Comparison of ENCODE assay signal across 18 cellular contexts in the genomic region with DNA sequence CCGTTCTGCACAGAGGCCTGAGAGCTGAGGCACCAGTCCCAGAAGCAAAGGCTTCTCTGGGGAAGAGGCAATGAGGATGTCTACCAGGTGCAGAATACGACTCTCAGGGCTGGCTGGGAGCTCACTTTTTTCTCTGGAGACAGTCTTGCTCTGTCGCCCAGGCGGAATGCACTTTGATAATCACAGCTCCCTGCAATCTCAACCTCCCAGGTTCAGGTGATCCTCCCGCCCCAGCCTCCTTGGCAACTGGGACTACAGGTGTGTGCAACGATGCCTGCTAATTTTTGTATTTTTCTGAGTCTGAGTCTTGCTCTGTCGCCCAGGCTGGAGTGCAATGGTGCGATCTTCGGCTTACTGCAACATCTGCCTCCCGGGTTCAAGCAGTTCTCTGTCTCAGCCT. TPM values are rescaled to one million over a fixed set of nuclear protein-coding genes. Genes with fewer than 3 reads are reported as not detected.
DNase-seq lines count a peak whose midpoint lies in the region; ATAC-seq and TF ChIP-seq lines count a peak whose summit lies in the region.
"Had no signal": no experiment of that assay in that cellular context is flagged by ENCODE, and none has a peak within 500 bp of the region (broad histone marks: within the 10 kb centered on the region; RNA-seq: fewer than 3 reads in every experiment).

No MANE protein-coding gene starts in this region.

- no peak overlapping the region for H3K4me3 ChIP-seq in BLaER1
- H3K4me3 ChIP-seq in H7 (ENCODE audit: insufficient read depth, low read depth, low read length), result no peak overlapping the region
- H3K4me3 ChIP-seq in PC-9, result no peak overlapping the region
- no peak overlapping the region for H3K4me3 ChIP-seq in neutrophil (ENCODE audit: low read depth in 1 of 2, low read length in 1 of 2)
- H3K4me3 ChIP-seq: A549 had no signal

- H3K36me3 ChIP-seq in BLaER1 (peaks cover 100% of the 10 kb centered on the region), H7 (replicated peaks; ENCODE audit: control insufficient read depth, insufficient read depth, low read length) (peaks cover 24% of the 10 kb centered on the region), PC-9 (ENCODE audit: low read depth) (peaks cover 36% of the 10 kb centered on the region; the same call in 1 of the 2 replicates), neutrophil (peaks cover 99% of the 10 kb centered on the region)

- peak; percentile 19 for DNase-seq in H7
- DNase-seq in PC-9, result peak in 1 of 2 experiments; percentile 38
- DNase-seq in stimulated activated CD4-positive, alpha-beta T cell treated with anti-CD3 and anti-CD28 coated beads, Interleukin-2, amount 100 ng/mL, for 48 hours, result no peak
- no peak for DNase-seq in activated CD8-positive, alpha-beta T cell treated with anti-CD3 and anti-CD28 coated beads for 36 hours
- DNase-seq in hippocampal formation (lab: John Stamatoyannopoulos, UW), result no peak
- DNase-seq: H9, MM.1S, NCI-H1105, NCI-H2081, NCI-H2171 treated with DMSO at 0.1 percent for 48 hours, NCI-H446 treated with DMSO at 0.1 percent for 48 hours, SIG-M5 had no signal

- H4K20me1 ChIP-seq in BLaER1 (peaks cover 97% of the 10 kb centered on the region), PC-9 (ENCODE audit: insufficient read depth) (peaks cover 31% of the 10 kb centered on the region)

- H3K27me3 ChIP-seq in BLaER1 (no peaks in the 10 kb centered on the region), H7 (ENCODE audit: control insufficient read depth, insufficient read depth, low read length) (no peaks in the 10 kb centered on the region), PC-9 (ENCODE audit: insufficient read depth, low read depth) (no peaks in the 10 kb centered on the region), neutrophil (no peaks in the 10 kb centered on the region)

- no peaks in the 10 kb centered on the region for H3K4me1 Mint-ChIP-seq in activated CD8-positive, alpha-beta T cell treated with anti-CD3 and anti-CD28 coated beads for 36 hours (ENCODE audit: low read depth)
- H3K4me1 Mint-ChIP-seq: H9 had no signal

- H3F3A ChIP-seq in PC-9 (ENCODE audit: insufficient read depth, low read depth), result peaks cover 70% of the 10 kb centered on the region

- no peak overlapping the region for H2AFZ ChIP-seq in PC-9

- ATAC-seq in activated CD8-positive, alpha-beta T cell treated with anti-CD3 and anti-CD28 coated beads for 36 hours, result no peak
- ATAC-seq: A549, SK-N-SH treated with all-trans-retinoic acid at 6 μM for 48 hours had no signal

- H3K9me3 ChIP-seq in BLaER1 (no peaks in the 10 kb centered on the region), PC-9 (ENCODE audit: insufficient read depth, low read depth) (no peaks in the 10 kb centered on the region), neutrophil (no peaks in the 10 kb centered on the region)
- H3K9me3 ChIP-seq: A549 had no signal

- H3K27ac Mint-ChIP-seq in activated CD8-positive, alpha-beta T cell treated with anti-CD3 and anti-CD28 coated beads for 36 hours, result no peak overlapping the region
- H3K27ac Mint-ChIP-seq: IgD-negative memory B cell had no signal

- H3K9me3 Mint-ChIP-seq in activated CD8-positive, alpha-beta T cell treated with anti-CD3 and anti-CD28 coated beads for 36 hours, result no peaks in the 10 kb centered on the region
- H3K9me3 Mint-ChIP-seq: CD8-positive, alpha-beta memory T cell; H9; IgD-negative memory B cell had no signal

- no TSS peak for BruUV-seq in PC-9 (replicated peaks; lab: Mats Ljungman, UMichigan)

- CTCF ChIA-PET in PC-9 (lab: Charles Lee), result no interaction called here
- CTCF ChIA-PET in activated CD8-positive, alpha-beta T cell treated with anti-CD3 and anti-CD28 coated beads for 36 hours (lab: Charles Lee), result no interaction called here

- peak overlapping the region; percentile 38 for H3K27ac ChIP-seq in BLaER1
- no peak overlapping the region for H3K27ac ChIP-seq in PC-9
- peak overlapping the region; percentile 82 for H3K27ac ChIP-seq in neutrophil

- H3K9ac ChIP-seq in BLaER1, result peak overlapping the region; percentile 49; the same call in 1 of the 2 replicates

- no peaks in the 10 kb centered on the region for H3K27me3 Mint-ChIP-seq in activated CD8-positive, alpha-beta T cell treated with anti-CD3 and anti-CD28 coated beads for 36 hours
- H3K27me3 Mint-ChIP-seq: CD8-positive, alpha-beta memory T cell; IgD-negative memory B cell had no signal

- POLR2A ChIA-PET in PC-9 (lab: Charles Lee; ENCODE audit: unreplicated experiment), result no interaction called here
- POLR2A ChIA-PET in activated CD8-positive, alpha-beta T cell treated with anti-CD3 and anti-CD28 coated beads for 36 hours (lab: Charles Lee), result no interaction called here

- intact Hi-C loops in PC-9 (cut with micrococcal nuclease; ENCODE audit: unreplicated experiment), result loop anchor here (5.0 kb wide), 1 partner anchor 147 kb away; no protein-coding TSS in a partner anchor
- intact Hi-C loops in activated CD8-positive, alpha-beta T cell treated with anti-CD3 and anti-CD28 coated beads for 36 hours (cut with micrococcal nuclease), result no loop called here

- peaks cover 68% of the 10 kb centered on the region for H3K79me2 ChIP-seq in PC-9 (ENCODE audit: low read depth)

- no peaks in the 10 kb centered on the region for H3K9me2 ChIP-seq in PC-9 (ENCODE audit: insufficient read depth)

- peaks cover 24% of the 10 kb centered on the region for H3K36me3 Mint-ChIP-seq in activated CD8-positive, alpha-beta T cell treated with anti-CD3 and anti-CD28 coated beads for 36 hours (ENCODE audit: low read depth)
- H3K36me3 Mint-ChIP-seq: IgD-negative memory B cell had no signal

- no peak for TF ChIP-seq CTCF in PC-9 (conservative IDR thresholded peaks at IDR 0.05)
- no peak for TF ChIP-seq CTCF in neutrophil (IDR thresholded peaks at IDR 0.05)
- no peak for TF ChIP-seq CTCF in activated CD8-positive, alpha-beta T cell treated with anti-CD3 and anti-CD28 coated beads for 36 hours (IDR thresholded peaks at IDR 0.05)

- H3K4me3 Mint-ChIP-seq in activated CD8-positive, alpha-beta T cell treated with anti-CD3 and anti-CD28 coated beads for 36 hours, result no peak overlapping the region
- H3K4me3 Mint-ChIP-seq: CD8-positive, alpha-beta memory T cell; H9 had no signal

- H3K4me2 ChIP-seq in BLaER1 (peak overlapping the region; percentile 51), PC-9 (peak overlapping the region; percentile 75; the same call in 1 of the 2 replicates)
- H3K4me2 ChIP-seq: A549 had no signal

- H3K4me1 ChIP-seq in BLaER1 (peaks cover 58% of the 10 kb centered on the region), PC-9 (replicated peaks; ENCODE audit: insufficient read depth) (peaks cover 81% of the 10 kb centered on the region), neutrophil (ENCODE audit: control insufficient read depth in 1 of 2, insufficient read depth in 1 of 2, low read depth in 1 of 2, low read length in 1 of 2) (peaks cover 64 to 69% of the 10 kb centered on the region in 2 experiments)

RNA-seq across cellular contexts. Expression of a gene that starts 17.6 kb away (rescaled TPM):
- 111 and 175 TPM in 2 replicates for total RNA-seq in H7 (2014; rRNA removed; shearing (Covaris generic))
- 98.9 and 105 TPM in 2 replicates for total RNA-seq in PC-9 (2021)
- 10 to 100 TPM; 57.3 to 65.6 TPM for total RNA-seq in activated CD8-positive, alpha-beta T cell treated with anti-CD3 and anti-CD28 coated beads for 36 hours

RNA-seq across cellular contexts. Expression of a gene that starts 36.6 kb away (rescaled TPM):
- 18.6 and 26.2 TPM in 2 replicates for total RNA-seq in H7 (2014; rRNA removed; shearing (Covaris generic))
- 36.2 and 42.2 TPM in 2 replicates for total RNA-seq in PC-9 (2021)
- total RNA-seq in activated CD8-positive, alpha-beta T cell treated with anti-CD3 and anti-CD28 coated beads for 36 hours, result 10 to 100 TPM; 64.8 to 70.6 TPM
